8 cellular contexts compared by ENCODE assay signal in the genomic region with DNA sequence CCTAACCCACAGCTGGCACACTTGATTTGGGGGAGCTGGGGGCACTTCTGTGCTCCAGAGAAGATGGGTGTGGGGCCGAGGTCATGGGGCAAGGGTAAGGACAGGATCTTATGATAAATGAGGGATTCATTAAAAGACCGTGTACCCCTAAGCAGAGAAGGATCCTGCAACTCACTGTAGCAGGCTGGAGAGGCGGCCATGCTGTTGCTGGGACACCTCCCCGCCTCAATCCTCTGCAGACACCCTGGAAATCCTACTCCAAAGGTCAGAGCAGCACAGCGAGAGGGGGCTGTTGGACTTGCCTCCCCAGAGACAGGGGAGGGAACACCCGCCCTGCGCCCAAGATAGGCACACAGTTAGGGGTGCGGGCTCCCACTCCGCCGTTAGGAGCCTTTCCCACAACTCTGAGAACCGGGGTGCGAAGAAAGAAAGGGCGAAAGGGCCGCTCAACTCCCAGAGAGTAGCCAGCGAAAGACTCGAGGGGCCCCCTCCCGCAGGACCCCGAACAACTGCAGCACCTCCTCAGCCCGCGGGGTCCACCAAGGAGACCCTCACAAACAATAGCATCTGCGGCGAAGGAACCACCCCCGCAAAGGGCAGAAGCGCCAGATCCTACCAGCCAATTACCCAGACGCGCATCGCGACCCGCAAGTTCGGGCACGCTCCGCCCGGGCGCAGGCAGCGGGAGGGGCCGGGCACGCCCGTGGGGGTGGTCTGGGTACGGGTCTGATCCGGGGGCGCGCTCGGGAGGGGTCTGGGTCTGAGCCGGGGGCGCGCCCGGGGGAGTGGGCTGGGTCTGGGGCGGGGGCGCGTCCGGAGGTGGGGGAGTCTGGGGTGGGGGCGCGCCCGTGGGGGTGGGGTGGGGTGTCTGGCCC. TPM values are rescaled to one million over a fixed set of nuclear protein-coding genes. Genes with fewer than 3 reads are reported as not detected.
DNase-seq lines count a peak whose midpoint lies in the region; ATAC-seq and TF ChIP-seq lines count a peak whose summit lies in the region.

No MANE protein-coding gene starts in this region.

- H3K36me3 ChIP-seq in aorta (ENCODE audit: control insufficient read depth in 1 of 2, insufficient read depth in 2 of 2, low read length in 1 of 2) = no peaks in the 10 kb centered on the region

- ATAC-seq in memory B cell (ENCODE audit: low read depth) (no peak), aorta (ENCODE audit: low FRiP score) (no peak), HG02885 (IDR thresholded peaks at IDR 0.05; ENCODE audit: poor library complexity, unreplicated experiment) (no peak), GM18867 (IDR thresholded peaks at IDR 0.05; ENCODE audit: unreplicated experiment) (no peak)

- H3K27ac Mint-ChIP-seq in brain (peak overlapping the region; percentile 66 to 95 (median 92)), memory B cell (no peak overlapping the region)

- H3K36me3 Mint-ChIP-seq in brain (peaks cover under 1% of the 10 kb centered on the region), memory B cell (no peaks in the 10 kb centered on the region)

- H3K4me1 Mint-ChIP-seq in brain (peaks cover 57% of the 10 kb centered on the region), memory B cell (peaks cover 2% of the 10 kb centered on the region)

- intact Hi-C loops in aorta (cut with DNase I) = no loop called here

- H3K27ac ChIP-seq in aorta (ENCODE audit: low read depth in 1 of 2, low read length in 2 of 2) = no peak overlapping the region

- TF ChIP-seq EP300 in Ishikawa (IDR thresholded peaks at IDR 0.05; ENCODE audit: borderline replicate concordance) = no peak

- peak; percentile 53 for DNase-seq in AG08396 (ENCODE audit: low spot score)
- DNase-seq in memory B cell (ENCODE audit: low spot score in 2 of 2) = no peak
- DNase-seq in aorta = peak in 1 of 2 donors; percentile 80
- DNase-seq in NCI-H187 treated with DMSO at 0.1 percent for 48 hours (lab: John Stamatoyannopoulos, UW) = no peak

- no peak for TF ChIP-seq CTCF in brain (conservative IDR thresholded peaks at IDR 0.05)

- H3K9me3 Mint-ChIP-seq in brain (peaks cover 0 to 3% (median 0%) of the 10 kb centered on the region in 5 experiments), memory B cell (no peaks in the 10 kb centered on the region)

- H3K27me3 Mint-ChIP-seq in brain (peaks cover 11% of the 10 kb centered on the region), memory B cell (peaks cover 14% of the 10 kb centered on the region)

- H3K4me3 ChIP-seq in aorta (ENCODE audit: low read length in 2 of 2) = peak overlapping the region; percentile 60 to 92

- H3K4me3 Mint-ChIP-seq in brain (peak overlapping the region; percentile 87 to 90 (median 90)), memory B cell (peak overlapping the region; percentile 54)

- H3K9me3 ChIP-seq in aorta (ENCODE audit: control insufficient read depth, low read length) = no peaks in the 10 kb centered on the region

- 18 to 22% methylated on average over 38 to 54 of the region's 54 CpGs for WGBS in aorta, 2 donors

- no peak for TF ChIP-seq RAD21 in Ishikawa (IDR thresholded peaks at IDR 0.05; ENCODE audit: low read depth)

- H3K4me1 ChIP-seq in aorta (ENCODE audit: control insufficient read depth in 1 of 2, insufficient read depth in 2 of 2, low read length in 2 of 2) = no peaks in the 10 kb centered on the region

- no peaks in the 10 kb centered on the region for H3K27me3 ChIP-seq in aorta (ENCODE audit: control insufficient read depth in 1 of 2, insufficient read depth in 2 of 2, low read length in 1 of 2)

TF ChIP-seq in Ishikawa, 13 proteins besides CTCF, POLR2A, EP300 and RAD21:
- no peak for TF ChIP-seq CEBPB (IDR thresholded peaks at IDR 0.05)
- TF ChIP-seq ZBTB7A (IDR thresholded peaks at IDR 0.05; ENCODE audit: low read depth) = peak; percentile 60; the same call in 1 of the 2 replicates
- no peak for TF ChIP-seq TAF1 (IDR thresholded peaks at IDR 0.05; ENCODE audit: low read depth)
- TF ChIP-seq, protein P1, sequence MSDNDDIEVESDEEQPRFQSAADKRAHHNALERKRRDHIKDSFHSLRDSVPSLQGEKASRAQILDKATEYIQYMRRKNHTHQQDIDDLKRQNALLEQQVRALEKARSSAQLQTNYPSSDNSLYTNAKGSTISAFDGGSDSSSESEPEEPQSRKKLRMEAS (IDR thresholded peaks at IDR 0.05) = peak; percentile 18; the same call in 1 of the 2 replicates

RNA-seq across cellular contexts. Expression of a gene that starts 1.3 kb away (rescaled TPM):
- 7.0 TPM for polyA plus RNA-seq in brain (ENCODE audit: insufficient read depth, low read depth, low replicate concordance)
- 1 to 10 TPM; 3.8 to 4.1 TPM for total RNA-seq in aorta
- 1 to 10 TPM in 1 of 2 donors, under 1 TPM in 1; 0.38 to 1.8 TPM for polyA plus RNA-seq in aorta
